ENCODE assay signal across 14 cellular contexts in genomic region chr3:177606891-177607290, GRCh38.
DNase-seq lines count a peak whose midpoint lies in the region; ATAC-seq and TF ChIP-seq lines count a peak whose summit lies in the region.
"Had no signal": no experiment of that assay in that cellular context is flagged by ENCODE, and none has a peak within 500 bp of the region (broad histone marks: within the 10 kb centered on the region; RNA-seq: fewer than 3 reads in every experiment).

No MANE protein-coding gene starts in this region.

- H3K27ac ChIP-seq in breast epithelium = peak overlapping the region; percentile 39 to 50

- DNase-seq in breast epithelium (ENCODE audit: low spot score in 2 of 2) (peak in 1 of 2 donors; percentile 57), MCF 10A (ENCODE audit: unreplicated experiment) (no peak), T-helper 17 cell (no peak), mesothelial cell of epicardium (ENCODE audit: low spot score in 2 of 2, unreplicated experiment in 2 of 2) (no peak), 8988T (no peak), NCI-H2227 treated with DMSO at 0.1 percent for 48 hours (lab: John Stamatoyannopoulos, UW) (no peak)
- DNase-seq in activated CD8-positive, alpha-beta memory T cell treated with anti-CD3 and anti-CD28 coated beads, Interleukin-2, amount 50 U/mL, for 4 hours = no peak
- DNase-seq: activated CD8-positive, alpha-beta memory T cell treated with anti-CD3 and anti-CD28 coated beads, Interleukin-2, amount 50 U/mL, for 48 hours; CD4-positive, CD25-positive, alpha-beta regulatory T cell; kidney glomerular epithelial cell; NCI-H187; stimulated activated CD4-positive, alpha-beta T cell treated with anti-CD3 and anti-CD28 coated beads, Interleukin-2, amount 100 ng/mL, for 24 hours had no signal

- H3K4me3 Mint-ChIP-seq in MCF 10A (ENCODE audit: unreplicated experiment) (no peak overlapping the region), T-helper 17 cell (no peak overlapping the region), mesothelial cell of epicardium (no peak overlapping the region)
- H3K4me3 Mint-ChIP-seq: activated naive CD8-positive, alpha-beta T cell; CD4-positive, CD25-positive, alpha-beta regulatory T cell; central memory CD8-positive, alpha-beta T cell had no signal

- H3K4me1 ChIP-seq in breast epithelium = peaks cover 0 to 21% of the 10 kb centered on the region in 2 donors

- H3K9me3 ChIP-seq in breast epithelium = no peaks in the 10 kb centered on the region
- H3K9me3 ChIP-seq in T-helper 17 cell (ENCODE audit: control insufficient read depth, low read length, poor library complexity, severe bottlenecking) = no peaks in the 10 kb centered on the region

- H3K27ac Mint-ChIP-seq in MCF 10A (ENCODE audit: low read depth, unreplicated experiment) (no peak overlapping the region), T-helper 17 cell (peak overlapping the region; percentile 6), mesothelial cell of epicardium (peak overlapping the region; percentile 40)
- H3K27ac Mint-ChIP-seq: activated naive CD8-positive, alpha-beta T cell had no signal

- H3K27me3 Mint-ChIP-seq in MCF 10A (ENCODE audit: insufficient read depth, unreplicated experiment) = no peaks in the 10 kb centered on the region
- no peaks in the 10 kb centered on the region for H3K27me3 Mint-ChIP-seq in T-helper 17 cell
- no peaks in the 10 kb centered on the region for H3K27me3 Mint-ChIP-seq in mesothelial cell of epicardium (ENCODE audit: low read depth)
- H3K27me3 Mint-ChIP-seq: activated naive CD8-positive, alpha-beta T cell; central memory CD8-positive, alpha-beta T cell had no signal

- H3K4me3 ChIP-seq in breast epithelium = no peak overlapping the region

- no peaks in the 10 kb centered on the region for H3K36me3 ChIP-seq in breast epithelium

- POLR2A ChIA-PET in MCF 10A (lab: Yijun Ruan, JAX) = interaction anchor here (0.8 to 1.7 kb wide), 2 partner anchors 9 to 12 kb away, joined by 3 to 5 read pairs; no protein-coding TSS in a partner anchor

- no TSS peak for BruUV-seq in MCF 10A (replicated peaks; lab: Mats Ljungman, UMichigan)

- CTCF ChIA-PET in MCF 10A (lab: Yijun Ruan, JAX) = no interaction called here

- H3K27me3 ChIP-seq in breast epithelium = no peaks in the 10 kb centered on the region

- no peak for TF ChIP-seq POLR2A in breast epithelium (IDR thresholded peaks at IDR 0.05)

- H3K36me3 Mint-ChIP-seq in MCF 10A (ENCODE audit: insufficient read depth, unreplicated experiment) = no peaks in the 10 kb centered on the region
- no peaks in the 10 kb centered on the region for H3K36me3 Mint-ChIP-seq in T-helper 17 cell (ENCODE audit: low read depth)
- peaks cover 4% of the 10 kb centered on the region for H3K36me3 Mint-ChIP-seq in mesothelial cell of epicardium

- TF ChIP-seq CTCF in breast epithelium (IDR thresholded peaks at IDR 0.05) (no peak), MCF 10A (IDR thresholded peaks at IDR 0.05; ENCODE audit: unreplicated experiment) (no peak), mesothelial cell of epicardium (IDR thresholded peaks at IDR 0.05; ENCODE audit: unreplicated experiment) (no peak)

- H3K9me3 Mint-ChIP-seq in MCF 10A (ENCODE audit: unreplicated experiment) = no peaks in the 10 kb centered on the region
- peaks cover 8% of the 10 kb centered on the region for H3K9me3 Mint-ChIP-seq in mesothelial cell of epicardium
- H3K9me3 Mint-ChIP-seq: central memory CD8-positive, alpha-beta T cell had no signal

- H3K4me1 Mint-ChIP-seq in MCF 10A (ENCODE audit: insufficient read depth, unreplicated experiment) (peaks cover 30% of the 10 kb centered on the region), T-helper 17 cell (peaks cover 18% of the 10 kb centered on the region), mesothelial cell of epicardium (peaks cover 65% of the 10 kb centered on the region)

- intact Hi-C loops in breast epithelium (cut with DNase I; ENCODE audit: low total_unique reads) (loop anchor here (10.0 kb wide), 1 partner anchor 422 kb away; no protein-coding TSS in a partner anchor), MCF 10A (cut with micrococcal nuclease) (no loop called here)

- no peak for ATAC-seq in T-helper 17 cell
